8 cellular contexts compared by ENCODE assay signal in the genomic region with DNA sequence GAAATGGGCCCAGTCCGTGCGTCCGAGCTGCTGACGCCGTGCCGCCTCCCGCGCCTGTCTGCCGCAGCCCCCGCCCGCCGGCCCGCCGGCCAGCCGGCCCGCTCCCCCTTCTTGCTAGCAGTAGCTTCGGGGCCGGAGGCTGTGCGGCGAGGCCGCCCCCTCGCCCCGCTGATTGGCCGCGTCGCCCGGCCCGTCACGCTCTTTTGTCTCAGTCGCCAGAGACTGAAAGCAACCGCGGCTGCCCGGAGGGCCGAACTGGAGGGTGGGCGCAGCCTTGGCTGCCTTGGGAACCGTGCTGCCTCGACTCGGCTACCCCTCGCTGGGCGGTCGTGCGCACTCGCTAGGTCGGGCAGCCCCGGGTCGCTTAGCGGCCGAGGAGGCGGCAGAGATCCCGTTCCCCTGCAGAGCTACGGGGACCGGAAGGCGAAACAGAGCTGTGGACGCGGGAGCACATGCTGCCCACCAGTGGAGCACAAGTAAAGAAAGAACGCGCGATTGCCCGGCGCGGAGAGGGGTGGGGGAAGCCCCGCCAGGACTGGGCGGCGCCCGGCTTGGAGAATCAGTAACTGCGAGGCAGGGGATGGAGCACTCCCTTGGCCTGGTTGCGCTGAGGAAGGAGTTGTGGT. TPM values are rescaled to one million over a fixed set of nuclear protein-coding genes. Genes with fewer than 3 reads are reported as not detected.
DNase-seq lines count a peak whose midpoint lies in the region; ATAC-seq and TF ChIP-seq lines count a peak whose summit lies in the region.

ZCCHC18 (plus strand) TSS at position 198 of the 626 bp plus-strand sequence. CDS start 1,589 bp downstream, outside the sequence.

- peak within 1 kb of the TSS; percentile 57 to 66 for H3K4me3 ChIP-seq in CD4-positive, alpha-beta memory T cell (ENCODE audit: low read length in 2 of 2)
- H3K4me3 ChIP-seq in fibroblast of mammary gland (ENCODE audit: control insufficient read depth, low read depth, low read length) (peak within 1 kb of the TSS; percentile 49), upper lobe of right lung (peak within 1 kb of the TSS; percentile 58)

- H3K27ac ChIP-seq in CD4-positive, alpha-beta memory T cell (ENCODE audit: low read depth, low read length): peak within 1 kb of the TSS; percentile 64
- peak within 1 kb of the TSS; percentile 58 for H3K27ac ChIP-seq in upper lobe of right lung

- no peaks in the 10 kb centered on the region for H3K27me3 Mint-ChIP-seq in CD4-positive, alpha-beta memory T cell
- H3K27me3 Mint-ChIP-seq in activated T-helper 1 cell treated with anti-CD3 and anti-CD28 coated beads, Interleukin-12 subunit alpha, Interleukin-12 subunit beta, Interleukin-2, Interleukin-4 antibody, amounts not matched to agents 30 ng/mL and 10 ng/mL and 1 ng/mL, durations not matched to agents 14 hours and 24 hours and 36 hours (ENCODE audit: insufficient read depth): peaks cover 8% of the 10 kb centered on the region
- H3K27me3 Mint-ChIP-seq in naive B cell: peaks cover 0 to 11% (median 0%) of the 10 kb centered on the region in 3 donors

- POLR2A ChIA-PET in CD4-positive, alpha-beta memory T cell (lab: Charles Lee; ENCODE audit: partially characterized antibody): interaction anchor here (1.0 to 5.4 kb wide), 6 partner anchors 10 to 426 kb away, joined by 4 to 29 read pairs (median 12); partner anchors contain the start of genes MORF4L2 and SLC25A53

- no peaks in the 10 kb centered on the region for H3K36me3 ChIP-seq in CD4-positive, alpha-beta memory T cell (ENCODE audit: insufficient read depth, low read length)
- H3K36me3 ChIP-seq in upper lobe of right lung: no peaks in the 10 kb centered on the region

- no peaks in the 10 kb centered on the region for H3K27me3 ChIP-seq in CD4-positive, alpha-beta memory T cell (ENCODE audit: insufficient read depth, low read length)
- H3K27me3 ChIP-seq in upper lobe of right lung: no peaks in the 10 kb centered on the region

- H3K4me1 ChIP-seq in CD4-positive, alpha-beta memory T cell (ENCODE audit: insufficient read depth, low read length): peaks cover 43% of the 10 kb centered on the region
- no peaks in the 10 kb centered on the region for H3K4me1 ChIP-seq in upper lobe of right lung

- TF ChIP-seq CTCF in fibroblast of mammary gland (conservative IDR thresholded peaks at IDR 0.05; ENCODE audit: control insufficient read depth, insufficient read depth, low read depth, low read length) (no peak), upper lobe of right lung (IDR thresholded peaks at IDR 0.05) (no peak)

- H3K4me1 Mint-ChIP-seq in CD4-positive, alpha-beta memory T cell: peaks cover 19 to 43% (median 31%) of the 10 kb centered on the region in 4 donors
- H3K4me1 Mint-ChIP-seq in activated T-helper 1 cell treated with anti-CD3 and anti-CD28 coated beads, Interleukin-12 subunit alpha, Interleukin-12 subunit beta, Interleukin-2, Interleukin-4 antibody, amounts not matched to agents 30 ng/mL and 10 ng/mL and 1 ng/mL, durations not matched to agents 14 hours and 24 hours and 36 hours (ENCODE audit: low read depth): peaks cover 10% of the 10 kb centered on the region
- H3K4me1 Mint-ChIP-seq in naive B cell: peaks cover 32 to 43% (median 34%) of the 10 kb centered on the region in 3 donors

- peak; percentile 51 for ATAC-seq in GM19328 (IDR thresholded peaks at IDR 0.05; ENCODE audit: unreplicated experiment)
- ATAC-seq in HG03378 (IDR thresholded peaks at IDR 0.05; ENCODE audit: unreplicated experiment): peak; percentile 64
- peak; percentile 62 to 65 for ATAC-seq in naive B cell (ENCODE audit: low read depth in 2 of 2)
- peak; percentile 81 for ATAC-seq in upper lobe of right lung

- no peaks in the 10 kb centered on the region for H3K9me3 ChIP-seq in CD4-positive, alpha-beta memory T cell (ENCODE audit: control insufficient read depth in 1 of 2, low read length in 2 of 2)
- H3K9me3 ChIP-seq in upper lobe of right lung: no peaks in the 10 kb centered on the region

- CTCF ChIA-PET in CD4-positive, alpha-beta memory T cell (lab: Charles Lee; ENCODE audit: partially characterized antibody): interaction anchor here (0.9 to 3.4 kb wide), 10 partner anchors 9 to 268 kb away, joined by 3 to 48 read pairs (median 4); partner anchors contain the start of gene SLC25A53

- peak in 4 of 5 donors; percentile 18 to 56 (median 24) for DNase-seq in CD4-positive, alpha-beta memory T cell
- DNase-seq in NCI-H69 (lab: John Stamatoyannopoulos, UW) (peak; percentile 85), fibroblast of mammary gland (ENCODE audit: low read depth) (peak; percentile 20), naive B cell (peak; percentile 48), upper lobe of right lung (peak; percentile 67)
- peak; percentile 5 for DNase-seq in activated T-helper 1 cell treated with anti-CD3 and anti-CD28 coated beads, Interleukin-12 subunit alpha, Interleukin-12 subunit beta, Interleukin-2, Interleukin-4 antibody, amounts not matched to agents 30 ng/mL and 10 ng/mL and 1 ng/mL, durations not matched to agents 14 hours and 24 hours and 36 hours (ENCODE audit: low spot score)

- peaks cover 0 to 1% (median 0%) of the 10 kb centered on the region in 8 donors for H3K9me3 Mint-ChIP-seq in CD4-positive, alpha-beta memory T cell
- H3K9me3 Mint-ChIP-seq in activated T-helper 1 cell treated with anti-CD3 and anti-CD28 coated beads, Interleukin-12 subunit alpha, Interleukin-12 subunit beta, Interleukin-2, Interleukin-4 antibody, amounts not matched to agents 30 ng/mL and 10 ng/mL and 1 ng/mL, durations not matched to agents 14 hours and 24 hours and 36 hours: no peaks in the 10 kb centered on the region
- H3K9me3 Mint-ChIP-seq in naive B cell: peaks cover 0 to 4% (median 0%) of the 10 kb centered on the region in 7 donors

- peak within 1 kb of the TSS; percentile 86 to 98 (median 90) for H3K27ac Mint-ChIP-seq in CD4-positive, alpha-beta memory T cell
- peak within 1 kb of the TSS; percentile 29 for H3K27ac Mint-ChIP-seq in activated T-helper 1 cell treated with anti-CD3 and anti-CD28 coated beads, Interleukin-12 subunit alpha, Interleukin-12 subunit beta, Interleukin-2, Interleukin-4 antibody, amounts not matched to agents 30 ng/mL and 10 ng/mL and 1 ng/mL, durations not matched to agents 14 hours and 24 hours and 36 hours
- peak within 1 kb of the TSS; percentile 53 to 93 (median 78) for H3K27ac Mint-ChIP-seq in naive B cell

- H3K4me3 Mint-ChIP-seq in CD4-positive, alpha-beta memory T cell: peak within 1 kb of the TSS; percentile 87 to 95 (median 91)
- peak within 1 kb of the TSS; percentile 83 for H3K4me3 Mint-ChIP-seq in activated T-helper 1 cell treated with anti-CD3 and anti-CD28 coated beads, Interleukin-12 subunit alpha, Interleukin-12 subunit beta, Interleukin-2, Interleukin-4 antibody, amounts not matched to agents 30 ng/mL and 10 ng/mL and 1 ng/mL, durations not matched to agents 14 hours and 24 hours and 36 hours
- peak within 1 kb of the TSS; percentile 90 to 98 (median 95) for H3K4me3 Mint-ChIP-seq in naive B cell

- H3K36me3 Mint-ChIP-seq in CD4-positive, alpha-beta memory T cell: peaks cover 0 to 2% of the 10 kb centered on the region in 2 donors
- no peaks in the 10 kb centered on the region for H3K36me3 Mint-ChIP-seq in activated T-helper 1 cell treated with anti-CD3 and anti-CD28 coated beads, Interleukin-12 subunit alpha, Interleukin-12 subunit beta, Interleukin-2, Interleukin-4 antibody, amounts not matched to agents 30 ng/mL and 10 ng/mL and 1 ng/mL, durations not matched to agents 14 hours and 24 hours and 36 hours (ENCODE audit: low read depth)
- no peaks in the 10 kb centered on the region for H3K36me3 Mint-ChIP-seq in naive B cell

- intact Hi-C loops in CD4-positive, alpha-beta memory T cell (cut with micrococcal nuclease): loop anchor here (2.0 to 5.0 kb wide), 2 partner anchors 24 to 195 kb away; no protein-coding TSS in a partner anchor
- intact Hi-C loops in activated T-helper 1 cell treated with anti-CD3 and anti-CD28 coated beads, Interleukin-12 subunit alpha, Interleukin-12 subunit beta, Interleukin-2, Interleukin-4 antibody, amounts not matched to agents 30 ng/mL and 10 ng/mL and 1 ng/mL, durations not matched to agents 14 hours and 24 hours and 36 hours (cut with micrococcal nuclease): loop anchor here (1.0 kb wide), 2 partner anchors 13 to 267 kb away; no protein-coding TSS in a partner anchor
- intact Hi-C loops in upper lobe of right lung (cut with DNase I): no loop called here

RNA-seq across cellular contexts. Expression of gene ZCCHC18, which starts in this region (rescaled TPM):
- total RNA-seq in CD4-positive, alpha-beta memory T cell: 1 to 10 TPM; 9.2 to 9.5 TPM
- polyA plus RNA-seq in CD4-positive, alpha-beta memory T cell: 1 to 10 TPM; 1.3 to 2.0 TPM
- 0.57 and 0.76 TPM in 2 replicates for total RNA-seq in activated T-helper 1 cell treated with anti-CD3 and anti-CD28 coated beads, Interleukin-12 subunit alpha, Interleukin-12 subunit beta, Interleukin-2, Interleukin-4 antibody, amounts not matched to agents 30 ng/mL and 10 ng/mL and 1 ng/mL, durations not matched to agents 14 hours and 24 hours and 36 hours
- polyA plus RNA-seq in naive B cell (ENCODE audit: low read depth in 6 of 6): 10 to 100 TPM; 14.1 to 30.6 (median 23.5) TPM
- total RNA-seq in upper lobe of right lung: 1.6 TPM

Comparison
In these comparisons a context has a peak if more than half of its experiments do, and no peak if none do; other contexts are left out.
1. Peak in every context shown above with its lines: DNase-seq, ATAC-seq, H3K4me3 ChIP-seq and H3K27ac ChIP-seq.
2. RNA of gene ZCCHC18 (polyA plus RNA-seq): 14.1 to 30.6 TPM in naive B cell; 1.3 to 2.0 TPM in CD4-positive, alpha-beta memory T cell; every median in the first group is over 4 times any median in the second.
3. Peak in DNase-seq in activated T-helper 1 cell treated with anti-CD3 and anti-CD28 coated beads, Interleukin-12 subunit alpha, Interleukin-12 subunit beta, Interleukin-2, Interleukin-4 antibody, amounts not matched to agents 30 ng/mL and 10 ng/mL and 1 ng/mL, durations not matched to agents 14 hours and 24 hours and 36 hours; RNA of the gene not detected or under 1 TPM.
4. DNase-seq: peak in every context shown above with its lines; median percentile 85 in NCI-H69; 67 in upper lobe of right lung; 48 in naive B cell; 24 in CD4-positive, alpha-beta memory T cell; 20 in fibroblast of mammary gland; 5 in activated T-helper 1 cell treated with anti-CD3 and anti-CD28 coated beads, Interleukin-12 subunit alpha, Interleukin-12 subunit beta, Interleukin-2, Interleukin-4 antibody, amounts not matched to agents 30 ng/mL and 10 ng/mL and 1 ng/mL, durations not matched to agents 14 hours and 24 hours and 36 hours.
5. H3K27ac Mint-ChIP-seq: peak in every context shown above with its lines; median percentile 90 in CD4-positive, alpha-beta memory T cell; 78 in naive B cell; 29 in activated T-helper 1 cell treated with anti-CD3 and anti-CD28 coated beads, Interleukin-12 subunit alpha, Interleukin-12 subunit beta, Interleukin-2, Interleukin-4 antibody, amounts not matched to agents 30 ng/mL and 10 ng/mL and 1 ng/mL, durations not matched to agents 14 hours and 24 hours and 36 hours.